Comparison of ENCODE assay signal across 8 cellular contexts in genomic region chr22:50498322-50498861, GRCh38. TPM values are rescaled to one million over a fixed set of nuclear protein-coding genes. Genes with fewer than 3 reads are reported as not detected.
DNase-seq lines count a peak whose midpoint lies in the region; ATAC-seq and TF ChIP-seq lines count a peak whose summit lies in the region.

No MANE protein-coding gene starts in this region.

- H3K9me3 Mint-ChIP-seq in Calu3 (ENCODE audit: low read depth, unreplicated experiment), result no peaks in the 10 kb centered on the region
- H3K9me3 Mint-ChIP-seq in activated T-helper 2 cell treated with anti-CD3 and anti-CD28 coated beads, Interferon-gamma antibody, Interleukin-2, Interleukin-4, amounts not matched to agents 10 μg/mL and 5 μg/mL and 100 μg/mL, durations not matched to agents 14 hours and 24 hours and 36 hours, result no peaks in the 10 kb centered on the region

- peaks cover 32% of the 10 kb centered on the region for H3K4me1 Mint-ChIP-seq in Calu3 (ENCODE audit: low read depth, unreplicated experiment)
- H3K4me1 Mint-ChIP-seq in activated T-helper 2 cell treated with anti-CD3 and anti-CD28 coated beads, Interferon-gamma antibody, Interleukin-2, Interleukin-4, amounts not matched to agents 10 μg/mL and 5 μg/mL and 100 μg/mL, durations not matched to agents 14 hours and 24 hours and 36 hours (ENCODE audit: low read depth), result peaks cover 1% of the 10 kb centered on the region

- TF ChIP-seq POLR2A in uterus (IDR thresholded peaks at IDR 0.05), result no peak

- H3K27ac Mint-ChIP-seq in Calu3 (ENCODE audit: unreplicated experiment), result no peak overlapping the region
- no peak overlapping the region for H3K27ac Mint-ChIP-seq in activated T-helper 2 cell treated with anti-CD3 and anti-CD28 coated beads, Interferon-gamma antibody, Interleukin-2, Interleukin-4, amounts not matched to agents 10 μg/mL and 5 μg/mL and 100 μg/mL, durations not matched to agents 14 hours and 24 hours and 36 hours

- no peak overlapping the region for H3K27ac ChIP-seq in uterus

- no peaks in the 10 kb centered on the region for H3K9me3 ChIP-seq in uterus

- CTCF ChIA-PET in Calu3 (lab: Charles Lee), result interaction anchor here (0.6 to 2.1 kb wide), 10 partner anchors 9 to 147 kb away, joined by 3 to 6 read pairs (median 4); partner anchors contain the start of genes LMF2, NCAPH2 and SCO2

- no peaks in the 10 kb centered on the region for H3K4me1 ChIP-seq in uterus

- H3K27me3 ChIP-seq in uterus, result no peaks in the 10 kb centered on the region

- H3K36me3 ChIP-seq in uterus, result no peaks in the 10 kb centered on the region

- TF ChIP-seq CTCF in Calu3 (IDR thresholded peaks at IDR 0.05; ENCODE audit: unreplicated experiment) (peak; percentile 77), uterus (IDR thresholded peaks at IDR 0.05) (peak; percentile 24 to 50 (median 34))

- BruUV-seq in Calu3 (replicated peaks; lab: Mats Ljungman, UMichigan), result no TSS peak

- DNase-seq in Calu3 (peak; percentile 83), RPMI8226 (peak; percentile 81), foreskin melanocyte (peak; percentile 45), occipital lobe (lab: John Stamatoyannopoulos, UW) (peak; percentile 15), uterus (no peak)
- DNase-seq in Jurkat, Clone E6-1 (ENCODE audit: low read depth, low spot score), result peak; percentile 50
- DNase-seq in activated T-helper 2 cell treated with anti-CD3 and anti-CD28 coated beads, Interferon-gamma antibody, Interleukin-2, Interleukin-4, amounts not matched to agents 10 μg/mL and 5 μg/mL and 100 μg/mL, durations not matched to agents 14 hours and 24 hours and 36 hours (ENCODE audit: low spot score), result peak; percentile 61

- peak overlapping the region; percentile 48 for H3K4me3 Mint-ChIP-seq in Calu3 (ENCODE audit: low read depth, unreplicated experiment)
- no peak overlapping the region for H3K4me3 Mint-ChIP-seq in activated T-helper 2 cell treated with anti-CD3 and anti-CD28 coated beads, Interferon-gamma antibody, Interleukin-2, Interleukin-4, amounts not matched to agents 10 μg/mL and 5 μg/mL and 100 μg/mL, durations not matched to agents 14 hours and 24 hours and 36 hours (ENCODE audit: low read depth)

- no peak for ATAC-seq in GM19035 (IDR thresholded peaks at IDR 0.05; ENCODE audit: unreplicated experiment)

- no peak overlapping the region for H3K4me3 ChIP-seq in Jurkat, Clone E6-1 (ENCODE audit: low read length)
- H3K4me3 ChIP-seq in uterus, result no peak overlapping the region

- H3K36me3 Mint-ChIP-seq in Calu3 (ENCODE audit: insufficient read depth, unreplicated experiment), result peaks cover 4% of the 10 kb centered on the region
- H3K36me3 Mint-ChIP-seq in activated T-helper 2 cell treated with anti-CD3 and anti-CD28 coated beads, Interferon-gamma antibody, Interleukin-2, Interleukin-4, amounts not matched to agents 10 μg/mL and 5 μg/mL and 100 μg/mL, durations not matched to agents 14 hours and 24 hours and 36 hours (ENCODE audit: low read depth), result no peaks in the 10 kb centered on the region

- intact Hi-C loops in Calu3 (cut with micrococcal nuclease; ENCODE audit: unreplicated experiment), result loop anchor here (5.0 to 10.0 kb wide), 2 partner anchors 54 to 351 kb away; no protein-coding TSS in a partner anchor
- intact Hi-C loops in activated T-helper 2 cell treated with anti-CD3 and anti-CD28 coated beads, Interferon-gamma antibody, Interleukin-2, Interleukin-4, amounts not matched to agents 10 μg/mL and 5 μg/mL and 100 μg/mL, durations not matched to agents 14 hours and 24 hours and 36 hours (cut with micrococcal nuclease), result loop anchor here (1.0 kb wide), 1 partner anchor 257 kb away; no protein-coding TSS in a partner anchor
- intact Hi-C loops in uterus (cut with DNase I; ENCODE audit: low total_unique reads), result no loop called here

- no peaks in the 10 kb centered on the region for H3K27me3 Mint-ChIP-seq in Calu3 (ENCODE audit: unreplicated experiment)
- H3K27me3 Mint-ChIP-seq in activated T-helper 2 cell treated with anti-CD3 and anti-CD28 coated beads, Interferon-gamma antibody, Interleukin-2, Interleukin-4, amounts not matched to agents 10 μg/mL and 5 μg/mL and 100 μg/mL, durations not matched to agents 14 hours and 24 hours and 36 hours (ENCODE audit: low read depth), result no peaks in the 10 kb centered on the region

RNA-seq across cellular contexts. Expression of gene LMF2, which starts 9.1 kb away (rescaled TPM):
- 85.2 and 87.1 TPM in 2 replicates for total RNA-seq in Calu3 (2022)
- 41.7 TPM for polyA plus RNA-seq in Jurkat, Clone E6-1 (2012; ENCODE audit: insufficient read depth, insufficient read length)
- 77.2 and 81.8 TPM in 2 replicates for total RNA-seq in activated T-helper 2 cell treated with anti-CD3 and anti-CD28 coated beads, Interferon-gamma antibody, Interleukin-2, Interleukin-4, amounts not matched to agents 10 μg/mL and 5 μg/mL and 100 μg/mL, durations not matched to agents 14 hours and 24 hours and 36 hours
- total RNA-seq in occipital lobe, result 9.8 TPM
- total RNA-seq in uterus, result 10 to 100 TPM; 19.7 to 61.3 (median 32.0) TPM

RNA-seq across cellular contexts. Expression of gene NCAPH2, which starts 9.6 kb away (rescaled TPM):
- 73.2 and 92.0 TPM in 2 replicates for total RNA-seq in Calu3 (2022)
- polyA plus RNA-seq in Jurkat, Clone E6-1 (2012; ENCODE audit: insufficient read depth, insufficient read length), result 86.5 TPM
- 112 and 115 TPM in 2 replicates for total RNA-seq in activated T-helper 2 cell treated with anti-CD3 and anti-CD28 coated beads, Interferon-gamma antibody, Interleukin-2, Interleukin-4, amounts not matched to agents 10 μg/mL and 5 μg/mL and 100 μg/mL, durations not matched to agents 14 hours and 24 hours and 36 hours
- total RNA-seq in occipital lobe, result 46.9 TPM
- 100 to 1,000 TPM in 1 of 4 donors, 10 to 100 TPM in 3; 51.7 to 155 (median 55.4) TPM for total RNA-seq in uterus

RNA-seq across cellular contexts. Expression of gene MIOX, which starts 11.7 kb away (rescaled TPM):
- total RNA-seq in Calu3 (2022), result 0.45 TPM in 1 of 2 replicates, not detected in the other
- polyA plus RNA-seq in Jurkat, Clone E6-1 (2012; ENCODE audit: insufficient read depth, insufficient read length), result 0.98 TPM
- 0.25 TPM in 1 of 2 replicates, not detected in the other for total RNA-seq in activated T-helper 2 cell treated with anti-CD3 and anti-CD28 coated beads, Interferon-gamma antibody, Interleukin-2, Interleukin-4, amounts not matched to agents 10 μg/mL and 5 μg/mL and 100 μg/mL, durations not matched to agents 14 hours and 24 hours and 36 hours
- not detected for total RNA-seq in occipital lobe
- not detected for total RNA-seq in uterus

RNA-seq across cellular contexts. Expression of gene ADM2, which starts 17.0 kb away (rescaled TPM):
- total RNA-seq in Calu3 (2022), result 10.2 and 13.6 TPM in 2 replicates
- polyA plus RNA-seq in Jurkat, Clone E6-1 (2012; ENCODE audit: insufficient read depth, insufficient read length), result 4.0 TPM
- total RNA-seq in activated T-helper 2 cell treated with anti-CD3 and anti-CD28 coated beads, Interferon-gamma antibody, Interleukin-2, Interleukin-4, amounts not matched to agents 10 μg/mL and 5 μg/mL and 100 μg/mL, durations not matched to agents 14 hours and 24 hours and 36 hours, result 2.2 and 2.9 TPM in 2 replicates
- not detected for total RNA-seq in occipital lobe
- total RNA-seq in uterus, result under 1 TPM in 2 of 4 donors, not detected in 2; 0.14 to 0.95 TPM

RNA-seq across cellular contexts. Expression of gene SBF1, which starts 23.6 kb away (rescaled TPM):
- total RNA-seq in Calu3 (2022) (102 and 104 TPM in 2 replicates), occipital lobe (97.0 TPM), uterus (10 to 100 TPM; 35.0 to 84.0 (median 60.9) TPM)
- 71.8 TPM for polyA plus RNA-seq in Jurkat, Clone E6-1 (2012; ENCODE audit: insufficient read depth, insufficient read length)
- 102 and 106 TPM in 2 replicates for total RNA-seq in activated T-helper 2 cell treated with anti-CD3 and anti-CD28 coated beads, Interferon-gamma antibody, Interleukin-2, Interleukin-4, amounts not matched to agents 10 μg/mL and 5 μg/mL and 100 μg/mL, durations not matched to agents 14 hours and 24 hours and 36 hours

Comparison
In these comparisons a context has a peak if more than half of its experiments do, and no peak if none do; other contexts are left out.
1. DNase-seq: peak in Calu3 (single experiment), Jurkat, Clone E6-1 (single experiment), RPMI8226 (single experiment), activated T-helper 2 cell treated with anti-CD3 and anti-CD28 coated beads, Interferon-gamma antibody, Interleukin-2, Interleukin-4, amounts not matched to agents 10 μg/mL and 5 μg/mL and 100 μg/mL, durations not matched to agents 14 hours and 24 hours and 36 hours (single experiment), foreskin melanocyte (single experiment) and occipital lobe (single experiment); none in uterus (0 of 2).